ENCODE assay signal across 8 cellular contexts in genomic region chr13:114115191-114115671, GRCh38. TPM values are rescaled to one million over a fixed set of nuclear protein-coding genes. Genes with fewer than 3 reads are reported as not detected.
DNase-seq lines count a peak whose midpoint lies in the region; ATAC-seq, FAIRE-seq and TF ChIP-seq lines count a peak whose summit lies in the region.

No MANE protein-coding gene starts in this region.

- H3K4me1 ChIP-seq in kidney (ENCODE audit: control insufficient read depth in 1 of 2, insufficient read depth in 1 of 2, low read depth in 1 of 2, low read length in 2 of 2) (peaks cover 15 to 19% of the 10 kb centered on the region in 2 donors), testis (peaks cover 7% of the 10 kb centered on the region)

- H3K9me3 ChIP-seq in kidney (ENCODE audit: control insufficient read depth in 1 of 2, low read length in 2 of 2) (no peaks in the 10 kb centered on the region), testis (no peaks in the 10 kb centered on the region)

- POLR2A ChIA-PET in GM10248 (lab: Yijun Ruan, JAX), result no interaction called here

- FAIRE-seq in kidney (lab: Jason Lieb, UNC), result no peak

- H3K4me3 ChIP-seq in kidney (ENCODE audit: low read length in 2 of 2) (no peak overlapping the region), testis (no peak overlapping the region)

- H3K27ac ChIP-seq in kidney (ENCODE audit: low read depth in 2 of 2, low read length in 2 of 2) (peak overlapping the region; percentile 28 to 34), testis (no peak overlapping the region)

- TF ChIP-seq CTCF in GM10248 (IDR thresholded peaks at IDR 0.05; ENCODE audit: control extremely low read depth, extremely low read depth, low read depth, missing control alignments) (no peak), kidney (IDR thresholded peaks at IDR 0.05; ENCODE audit: borderline replicate concordance, extremely low read depth, insufficient read depth) (no peak), testis (IDR thresholded peaks at IDR 0.05) (no peak)

- DNase-seq in GM10248 (ENCODE audit: extremely low spot score) (peak; percentile 48), kidney (peak; percentile 88), testis (peak; percentile 18), cerebellar cortex (ENCODE audit: low spot score) (no peak)
- peak in 1 of 2 donors; percentile 57 for DNase-seq in activated naive CD4-positive, alpha-beta T cell treated with anti-CD3 and anti-CD28 coated beads, Interleukin-2, amount 50 U/mL, for 72 hours (ENCODE audit: low spot score in 2 of 2)

- no peak overlapping the region for H3K9ac ChIP-seq in kidney (ENCODE audit: low read length in 2 of 2)

- WGBS in testis, 2 donors, result 78 to 81% methylated on average over 17 to 25 of the region's 25 CpGs

- peak overlapping the region; percentile 72 to 96 (median 93) for H3K27ac Mint-ChIP-seq in IgD-negative memory B cell
- peak overlapping the region; percentile 12 to 82 for H3K27ac Mint-ChIP-seq in activated naive CD4-positive, alpha-beta T cell treated with anti-CD3 and anti-CD28 coated beads, Interleukin-2, amount 50 U/mL, for 72 hours

- CTCF ChIA-PET in GM10248 (lab: Yijun Ruan, JAX), result no interaction called here

- H3K27me3 ChIP-seq in testis, result no peaks in the 10 kb centered on the region

- peaks cover 29 to 36% (median 33%) of the 10 kb centered on the region in 3 donors for H3K4me1 Mint-ChIP-seq in IgD-negative memory B cell

- ATAC-seq in activated naive CD4-positive, alpha-beta T cell treated with anti-CD3 and anti-CD28 coated beads, Interleukin-2, amount 50 U/mL, for 72 hours, result peak; percentile 29 to 71
- ATAC-seq in HG02970 (IDR thresholded peaks at IDR 0.05; ENCODE audit: low FRiP score, unreplicated experiment) (no peak), GM18519 (IDR thresholded peaks at IDR 0.05; ENCODE audit: low FRiP score, unreplicated experiment) (no peak)

- intact Hi-C loops in kidney (cut with DNase I), result no loop called here
- intact Hi-C loops in testis (cut with DNase I; ENCODE audit: low total_unique reads), result no loop called here

- H3K27me3 Mint-ChIP-seq in IgD-negative memory B cell, result no peaks in the 10 kb centered on the region

- H3K36me3 Mint-ChIP-seq in IgD-negative memory B cell, result peaks cover 4% of the 10 kb centered on the region
- no peaks in the 10 kb centered on the region for H3K36me3 Mint-ChIP-seq in activated naive CD4-positive, alpha-beta T cell treated with anti-CD3 and anti-CD28 coated beads, Interleukin-2, amount 50 U/mL, for 72 hours

- H3K4me3 Mint-ChIP-seq in IgD-negative memory B cell, result peak overlapping the region in 3 of 4 donors; percentile 45 to 77 (median 66)

- no peaks in the 10 kb centered on the region for H3K36me3 ChIP-seq in kidney (ENCODE audit: control insufficient read depth in 1 of 2, insufficient read depth in 2 of 2, low read length in 2 of 2)
- no peaks in the 10 kb centered on the region for H3K36me3 ChIP-seq in testis (ENCODE audit: low read depth, missing control alignments)

- no peaks in the 10 kb centered on the region for H3K9me3 Mint-ChIP-seq in IgD-negative memory B cell
- H3K9me3 Mint-ChIP-seq in activated naive CD4-positive, alpha-beta T cell treated with anti-CD3 and anti-CD28 coated beads, Interleukin-2, amount 50 U/mL, for 72 hours, result no peaks in the 10 kb centered on the region

- TF ChIP-seq POLR2A in testis (IDR thresholded peaks at IDR 0.05), result no peak

RNA-seq across cellular contexts. Expression of gene RASA3, which starts 17.2 kb away (rescaled TPM):
- polyA plus RNA-seq in IgD-negative memory B cell, result 52.8 TPM
- total RNA-seq in activated naive CD4-positive, alpha-beta T cell treated with anti-CD3 and anti-CD28 coated beads, Interleukin-2, amount 50 U/mL, for 72 hours, result 10 to 100 TPM; 39.4 to 44.1 TPM
- total RNA-seq in kidney, result 28.8 TPM
- polyA plus RNA-seq in kidney (ENCODE audit: insufficient read depth, low read depth, low replicate concordance), result 4.2 TPM
- 10 to 100 TPM; 16.4 to 21.6 TPM for total RNA-seq in testis
- polyA plus RNA-seq in testis (ENCODE audit: insufficient read depth, low read depth, low replicate concordance), result 13.2 TPM

Comparison
In these comparisons a context has a peak if more than half of its experiments do, and no peak if none do; other contexts are left out.
1. ATAC-seq: peak in activated naive CD4-positive, alpha-beta T cell treated with anti-CD3 and anti-CD28 coated beads, Interleukin-2, amount 50 U/mL, for 72 hours (2 of 2); none in HG02970 (single experiment) and GM18519 (single experiment).
2. H3K27ac ChIP-seq: peak in kidney (2 of 2); none in testis (0 of 2).